In the genomic region with DNA sequence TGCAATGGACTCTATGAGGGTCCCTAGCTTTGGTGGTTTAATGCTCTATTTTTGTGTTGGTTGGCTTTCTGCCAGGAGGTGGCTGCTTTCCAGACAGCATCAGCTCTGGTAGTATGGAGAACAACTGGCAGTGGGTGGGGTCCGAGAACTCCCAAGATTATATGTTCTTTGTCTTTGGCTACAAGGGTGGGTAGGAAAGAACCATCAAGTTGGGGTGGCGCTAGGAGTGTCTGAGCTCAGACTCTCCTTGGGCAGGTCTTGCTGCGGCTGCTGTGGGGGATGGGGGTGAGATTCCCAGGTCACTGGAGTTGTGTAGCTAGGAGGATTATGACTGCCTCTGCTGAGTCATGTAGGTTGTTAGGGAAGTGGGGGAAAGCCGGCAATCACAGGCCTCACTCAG, we compare ENCODE assay signal across 26 cellular contexts.
A peak's percentile ranks its signal among the peaks of the same experiment; 100 is the strongest.
DNase-seq lines count a peak whose midpoint lies in the region; ATAC-seq, FAIRE-seq and TF ChIP-seq lines count a peak whose summit lies in the region.
"Had no signal": no experiment of that assay in that cellular context is flagged by ENCODE, and none has a peak within 500 bp of the region (broad histone marks: within the 10 kb centered on the region; RNA-seq: fewer than 3 reads in every experiment).

No MANE protein-coding gene starts in this region.

- no peaks in the 10 kb centered on the region for H3K36me3 ChIP-seq in astrocyte (ENCODE audit: insufficient read depth, low read length)
- H3K36me3 ChIP-seq in mesendoderm (ENCODE audit: control insufficient read depth, insufficient read depth, low read length): no peaks in the 10 kb centered on the region
- H3K36me3 ChIP-seq: BLaER1, SJSA1 had no signal

- no CpG with 5 or more reads among the region's 4 CpGs for WGBS in mesendoderm (ENCODE audit: extremely low coverage, insufficient coverage, low lambda C conversion rate)

- no peak overlapping the region for H3K23ac ChIP-seq in mesendoderm (ENCODE audit: low read length)

- no peak overlapping the region for H2AFZ ChIP-seq in astrocyte (ENCODE audit: low read depth, low read length)

- H3K27ac Mint-ChIP-seq in astrocyte (ENCODE audit: unreplicated experiment): peak overlapping the region; percentile 63
- H3K27ac Mint-ChIP-seq: CD4-positive, alpha-beta T cell; T-cell had no signal

- H3K4me2 ChIP-seq in astrocyte (ENCODE audit: low read length) (no peak overlapping the region), mesendoderm (ENCODE audit: low read length) (no peak overlapping the region)
- H3K4me2 ChIP-seq: BLaER1, KMS-11 had no signal

- H3K4me3 ChIP-seq in astrocyte (ENCODE audit: insufficient read depth, low read depth, low read length) (no peak overlapping the region), mesendoderm (ENCODE audit: low read length) (no peak overlapping the region)
- H3K4me3 ChIP-seq: BLaER1, SJSA1 had no signal

- FAIRE-seq in astrocyte (lab: Jason Lieb, UNC): no peak
- FAIRE-seq: A204.1, D721Med, GM19239, H54 had no signal

- H2BK5ac ChIP-seq in mesendoderm (ENCODE audit: low read length): no peak overlapping the region

- H3K4me3 Mint-ChIP-seq in astrocyte (ENCODE audit: unreplicated experiment): no peak overlapping the region
- H3K4me3 Mint-ChIP-seq: CD4-positive, alpha-beta T cell; T-cell had no signal

- H3K4me1 ChIP-seq in astrocyte (ENCODE audit: insufficient read depth, low read length) (no peaks in the 10 kb centered on the region), mesendoderm (ENCODE audit: control insufficient read depth, low read depth, low read length) (no peaks in the 10 kb centered on the region)
- H3K4me1 ChIP-seq: BLaER1, SJSA1 had no signal

- ATAC-seq in HG02623 (IDR thresholded peaks at IDR 0.05; ENCODE audit: unreplicated experiment) (no peak), GM21529 (IDR thresholded peaks at IDR 0.05; ENCODE audit: unreplicated experiment) (no peak)
- ATAC-seq: PC-3, T-cell had no signal

- no peak overlapping the region for H2BK15ac ChIP-seq in mesendoderm (replicated peaks; ENCODE audit: low read depth)

- no peak overlapping the region for H3K9ac ChIP-seq in astrocyte (ENCODE audit: low read length)
- H3K9ac ChIP-seq in mesendoderm (ENCODE audit: low read length): no peak overlapping the region
- H3K9ac ChIP-seq: BLaER1, KMS-11 had no signal

- H3K27me3 ChIP-seq in astrocyte (ENCODE audit: insufficient read depth, low read length): no peaks in the 10 kb centered on the region
- no peaks in the 10 kb centered on the region for H3K27me3 ChIP-seq in mesendoderm (ENCODE audit: insufficient read depth, low read length, poor library complexity)
- H3K27me3 ChIP-seq: BLaER1, SJSA1 had no signal

- no peak for TF ChIP-seq CTCF in astrocyte (IDR thresholded peaks at IDR 0.05; ENCODE audit: insufficient read depth, low read depth, low read length)

- H3K56ac ChIP-seq in mesendoderm (ENCODE audit: low read length): no peak overlapping the region

- H4K20me1 ChIP-seq in astrocyte (ENCODE audit: insufficient read depth, low read length): no peaks in the 10 kb centered on the region
- H4K20me1 ChIP-seq: BLaER1 had no signal

- DNase-seq in NCI-H82 (lab: John Stamatoyannopoulos, UW) (peak; percentile 49), NCI-H82 treated with DMSO at 0.1 percent for 48 hours (lab: John Stamatoyannopoulos, UW; ENCODE audit: unreplicated experiment) (no peak), astrocyte (ENCODE audit: low read depth) (no peak), mesendoderm (peak; percentile 13), NCI-H1694 treated with DMSO at 0.1 percent for 48 hours (lab: John Stamatoyannopoulos, UW) (no peak)
- DNase-seq: CD4-positive, alpha-beta T cell; IMR-90; NCI-H1048; NCI-H1436 treated with DMSO at 0.1 percent for 48 hours; NCI-H1930; NCI-H2107; NCI-H226; NCI-H510A; NCI-H69; NK-92 treated with Interleukin-12 subunit alpha and Interleukin-12 subunit beta, amount 100 ng/mL, for 24 hours; PC-3; T-cell had no signal

- peaks cover 4% of the 10 kb centered on the region for H3K4me1 Mint-ChIP-seq in astrocyte (ENCODE audit: low read depth, unreplicated experiment)
- H3K4me1 Mint-ChIP-seq: T-cell had no signal

- H3K4ac ChIP-seq in mesendoderm (ENCODE audit: low read depth, low read length): no peak overlapping the region

- H3K79me2 ChIP-seq in astrocyte (ENCODE audit: insufficient read depth, low read length): no peaks in the 10 kb centered on the region
- H3K79me2 ChIP-seq in mesendoderm (ENCODE audit: control insufficient read depth, insufficient read depth, low read length): no peaks in the 10 kb centered on the region

- no peaks in the 10 kb centered on the region for H3K9me3 Mint-ChIP-seq in astrocyte (ENCODE audit: unreplicated experiment)

- H3K27ac ChIP-seq in astrocyte (ENCODE audit: low read depth, low read length) (no peak overlapping the region), mesendoderm (ENCODE audit: low read depth, low read length) (no peak overlapping the region)
- H3K27ac ChIP-seq: BLaER1, KMS-11, SJSA1 had no signal

- no peaks in the 10 kb centered on the region for H3K79me1 ChIP-seq in mesendoderm (ENCODE audit: low read length)

- H3K27me3 Mint-ChIP-seq in astrocyte (ENCODE audit: low read depth, unreplicated experiment): no peaks in the 10 kb centered on the region
- H3K27me3 Mint-ChIP-seq: CD4-positive, alpha-beta T cell; T-cell had no signal

- H2BK120ac ChIP-seq in mesendoderm (ENCODE audit: low read depth, low read length): no peak overlapping the region

- H2AK5ac ChIP-seq in mesendoderm (ENCODE audit: low read length): no peak overlapping the region

- no peaks in the 10 kb centered on the region for H3K36me3 Mint-ChIP-seq in astrocyte (ENCODE audit: low read depth, unreplicated experiment)
- H3K36me3 Mint-ChIP-seq: T-cell had no signal

- no peak overlapping the region for H4K8ac ChIP-seq in mesendoderm (ENCODE audit: low read depth, low read length)

- no peak overlapping the region for H4K5ac ChIP-seq in mesendoderm (ENCODE audit: low read length)

- no peak overlapping the region for H3K18ac ChIP-seq in mesendoderm (ENCODE audit: low read length)

- H3K9me3 ChIP-seq in astrocyte (ENCODE audit: insufficient read depth, low read depth, low read length): no peaks in the 10 kb centered on the region

Comparison
In these comparisons a context has a peak if more than half of its experiments do, and no peak if none do; other contexts are left out.
1. DNase-seq: peak in NCI-H82 (single experiment) and mesendoderm (single experiment); none in NCI-H82 treated with DMSO at 0.1 percent for 48 hours (single experiment), astrocyte (single experiment) and NCI-H1694 treated with DMSO at 0.1 percent for 48 hours (single experiment).